In genomic region chr17:16623282-16623681, GRCh38 we compare ENCODE assay signal across 32 cellular contexts.
"Had no signal": no experiment of that assay in that cellular context is flagged by ENCODE, and none has a peak within 500 bp of the region (broad histone marks: within the 10 kb centered on the region; RNA-seq: fewer than 3 reads in every experiment).

No MANE protein-coding gene starts in this region.

- DNase-seq: activated CD4-positive, alpha-beta memory T cell treated with anti-CD3 and anti-CD28 coated beads for 36 hours; activated CD4-positive, alpha-beta T cell treated with anti-CD3 and anti-CD28 coated beads for 36 hours; activated CD4-positive, alpha-beta T cell treated with anti-CD3 and anti-CD28 coated beads, Interleukin-2, amount 50 U/mL, for 1 hour; activated CD8-positive, alpha-beta memory T cell treated with anti-CD3 and anti-CD28 coated beads, Interleukin-2, amount 50 U/mL, for 48 hours; activated effector memory CD4-positive, alpha-beta T cell treated with Interleukin-2 at 50 U/mL for 16 hours; activated naive CD4-positive, alpha-beta T cell treated with anti-CD3 and anti-CD28 coated beads, Interleukin-2, amount 10 ng/mL, durations not matched to agents 7 days and 5 days; activated naive CD8-positive, alpha-beta T cell treated with anti-CD3 and anti-CD28 coated beads, Interleukin-2, amount 50 U/mL, for 24 hours; activated T-cell treated with anti-CD3 and anti-CD28 coated beads, Interleukin-2, amount 50 U/mL, for 48 hours; amniotic stem cell; aorta; MM.1S; MV-4-11; NCI-H1092; NCI-H1436 treated with DMSO at 0.1 percent for 48 hours; NCI-H1694 treated with DMSO at 0.1 percent for 48 hours; NCI-H2029; NCI-H345; NCI-H524 treated with DMSO at 0.1 percent for 48 hours; PC-3; Peyer's patch; RPMI8226; SHP77 treated with DMSO at 0.1 percent for 48 hours; SK-N-SH had no signal

- H3K4me3 ChIP-seq: cardiac muscle cell, Peyer's patch, SJSA1 had no signal

- H3K4me3 Mint-ChIP-seq: activated CD4-positive, alpha-beta memory T cell treated with anti-CD3 and anti-CD28 coated beads for 36 hours; activated CD4-positive, alpha-beta T cell treated with anti-CD3 and anti-CD28 coated beads for 36 hours; activated naive CD4-positive, alpha-beta T cell treated with anti-CD3 and anti-CD28 coated beads, Interleukin-2, amount 10 ng/mL, durations not matched to agents 7 days and 5 days; activated naive CD8-positive, alpha-beta T cell; activated naive CD8-positive, alpha-beta T cell treated with anti-CD3 and anti-CD28 coated beads, Interleukin-2, amount 50 U/mL, for 24 hours; central memory CD8-positive, alpha-beta T cell; T-helper 1 cell treated with Interleukin-12 subunit alpha and Interleukin-12 subunit beta and Interleukin-4 antibody, amounts not matched to agents 30 μg/mL and 1 μg/mL, for 36 hours; T-helper 2 cell treated with Interferon-gamma antibody and Interleukin-4, amounts not matched to agents 5 μg/mL and 100 μg/mL, for 36 hours; WTC11 had no signal

- H3K27ac Mint-ChIP-seq: activated CD4-positive, alpha-beta memory T cell treated with anti-CD3 and anti-CD28 coated beads for 36 hours; activated CD4-positive, alpha-beta T cell treated with anti-CD3 and anti-CD28 coated beads for 36 hours; activated naive CD4-positive, alpha-beta T cell treated with anti-CD3 and anti-CD28 coated beads, Interleukin-2, amount 10 ng/mL, durations not matched to agents 7 days and 5 days; activated naive CD8-positive, alpha-beta T cell; activated naive CD8-positive, alpha-beta T cell treated with anti-CD3 and anti-CD28 coated beads, Interleukin-2, amount 50 U/mL, for 24 hours; T-helper 1 cell treated with Interleukin-12 subunit alpha and Interleukin-12 subunit beta and Interleukin-4 antibody, amounts not matched to agents 30 μg/mL and 1 μg/mL, for 36 hours; T-helper 2 cell treated with Interferon-gamma antibody and Interleukin-4, amounts not matched to agents 5 μg/mL and 100 μg/mL, for 36 hours; WTC11 had no signal

- H3K4me1 Mint-ChIP-seq: activated CD4-positive, alpha-beta T cell treated with anti-CD3 and anti-CD28 coated beads for 36 hours; activated naive CD4-positive, alpha-beta T cell treated with anti-CD3 and anti-CD28 coated beads, Interleukin-2, amount 10 ng/mL, durations not matched to agents 7 days and 5 days; activated naive CD8-positive, alpha-beta T cell treated with anti-CD3 and anti-CD28 coated beads, Interleukin-2, amount 50 U/mL, for 24 hours; WTC11 had no signal

- H3K27ac ChIP-seq: cardiac muscle cell, Peyer's patch, SJSA1 had no signal

- ATAC-seq: activated CD4-positive, alpha-beta T cell treated with anti-CD3 and anti-CD28 coated beads for 36 hours; activated CD4-positive, CD25-positive, alpha-beta regulatory T cell treated with anti-CD3 and anti-CD28 coated beads, Interleukin-2, amount 50 U/mL, for 24 hours; activated naive CD8-positive, alpha-beta T cell treated with anti-CD3 and anti-CD28 coated beads, Interleukin-2, amount 50 U/mL, for 24 hours; PC-3; WTC11 had no signal

- H3K9ac ChIP-seq: SK-N-SH had no signal

- H3K27me3 Mint-ChIP-seq: activated CD4-positive, alpha-beta memory T cell treated with anti-CD3 and anti-CD28 coated beads for 36 hours; activated CD4-positive, alpha-beta T cell treated with anti-CD3 and anti-CD28 coated beads for 36 hours; activated naive CD4-positive, alpha-beta T cell treated with anti-CD3 and anti-CD28 coated beads, Interleukin-2, amount 10 ng/mL, durations not matched to agents 7 days and 5 days; activated naive CD8-positive, alpha-beta T cell; activated naive CD8-positive, alpha-beta T cell treated with anti-CD3 and anti-CD28 coated beads, Interleukin-2, amount 50 U/mL, for 24 hours; central memory CD8-positive, alpha-beta T cell had no signal

- H3K4me2 ChIP-seq: SK-N-SH had no signal

- H3K4me1 ChIP-seq: Peyer's patch, SJSA1 had no signal

- FAIRE-seq: TTC549 had no signal

- H3K27me3 ChIP-seq: cardiac muscle cell, Peyer's patch, SJSA1 had no signal
